25 cellular contexts compared by ENCODE assay signal in genomic region chr10:43353495-43354324, GRCh38. TPM values are rescaled to one million over a fixed set of nuclear protein-coding genes. Genes with fewer than 3 reads are reported as not detected.
DNase-seq lines count a peak whose midpoint lies in the region; ATAC-seq and TF ChIP-seq lines count a peak whose summit lies in the region.
"Had no signal": no experiment of that assay in that cellular context is flagged by ENCODE, and none has a peak within 500 bp of the region (broad histone marks: within the 10 kb centered on the region; RNA-seq: fewer than 3 reads in every experiment).

No MANE protein-coding gene starts in this region.

- H3K79me2 ChIP-seq in GM23338 (replicated peaks; ENCODE audit: insufficient read depth) (no peaks in the 10 kb centered on the region), OCI-LY7 (ENCODE audit: insufficient read depth, low read depth, low read length) (no peaks in the 10 kb centered on the region)

- H2AFZ ChIP-seq in GM23338, result no peak overlapping the region
- H2AFZ ChIP-seq in neuron (ENCODE audit: low read depth, low read length), result peak overlapping the region; percentile 5
- H2AFZ ChIP-seq in OCI-LY7 (ENCODE audit: low read length), result no peak overlapping the region

- peaks cover 17% of the 10 kb centered on the region for H3K4me1 ChIP-seq in GM23338 (ENCODE audit: insufficient read depth)
- H3K4me1 ChIP-seq in neuron (ENCODE audit: insufficient read depth, low read length), result peaks cover 13% of the 10 kb centered on the region
- peaks cover under 1% of the 10 kb centered on the region for H3K4me1 ChIP-seq in OCI-LY7 (ENCODE audit: insufficient read depth, low read length, poor library complexity, severe bottlenecking)
- H3K4me1 ChIP-seq: BE2C, psoas muscle, SJSA1 had no signal

- DNase-seq in GM23338 (ENCODE audit: low spot score) (no peak), NCI-H146 (lab: John Stamatoyannopoulos, UW) (peak; percentile 32), A172 (ENCODE audit: low spot score) (no peak), OCI-LY7 (ENCODE audit: low spot score) (no peak), SK-N-DZ (ENCODE audit: low spot score) (no peak)
- DNase-seq: activated CD4-positive, alpha-beta T cell treated with anti-CD3 and anti-CD28 coated beads, Interleukin-2, amount 50 U/mL, for 4 hours; activated T-cell treated with anti-CD3 and anti-CD28 coated beads, Interleukin-2, amount 50 U/mL, for 1 hour; dermis blood vessel endothelial cell; GF-D8; immature natural killer cell; NCI-H1105; NCI-H446 treated with DMSO at 0.1 percent for 48 hours; thyroid gland had no signal

- 0 out of 2 replicates have a peak overlapping the region, but pooled peaks have one; percentile 59 for H3K4me2 ChIP-seq in GM23338
- H3K4me2 ChIP-seq in OCI-LY7 (ENCODE audit: low read length), result no peak overlapping the region
- H3K4me2 ChIP-seq: smooth muscle cell had no signal

- no peak overlapping the region for H3K27ac Mint-ChIP-seq in GM23338
- H3K27ac Mint-ChIP-seq: activated naive CD4-positive, alpha-beta T cell treated with anti-CD3 and anti-CD28 coated beads, Interleukin-2, amount 50 U/mL, for 72 hours; immature natural killer cell had no signal

- intact Hi-C loops in OCI-LY7 (cut with micrococcal nuclease; ENCODE audit: unreplicated experiment), result no loop called here

- ATAC-seq in GM23338, result no peak
- ATAC-seq in HG03469 (IDR thresholded peaks at IDR 0.05; ENCODE audit: unreplicated experiment), result no peak
- ATAC-seq: activated naive CD4-positive, alpha-beta T cell treated with anti-CD3 and anti-CD28 coated beads, Interleukin-2, amount 50 U/mL, for 72 hours; psoas muscle had no signal

- H3K9me2 ChIP-seq in GM23338 (ENCODE audit: insufficient read depth) (no peaks in the 10 kb centered on the region), OCI-LY7 (ENCODE audit: insufficient read depth, low read length) (no peaks in the 10 kb centered on the region)

- H3K27me3 ChIP-seq in GM23338 (ENCODE audit: insufficient read depth) (no peaks in the 10 kb centered on the region), neuron (ENCODE audit: insufficient read depth, low read length) (no peaks in the 10 kb centered on the region)
- H3K27me3 ChIP-seq: BE2C had no signal

- H3K9me3 Mint-ChIP-seq in GM23338, result no peaks in the 10 kb centered on the region
- H3K9me3 Mint-ChIP-seq: activated naive CD4-positive, alpha-beta T cell treated with anti-CD3 and anti-CD28 coated beads, Interleukin-2, amount 50 U/mL, for 72 hours; immature natural killer cell had no signal

- H3K4me3 ChIP-seq in GM23338 (no peak overlapping the region), neuron (ENCODE audit: low read length) (no peak overlapping the region), OCI-LY7 (ENCODE audit: low read depth, low read length, poor library complexity, severe bottlenecking) (no peak overlapping the region)
- H3K4me3 ChIP-seq: lung, psoas muscle, SJSA1, smooth muscle cell, thyroid gland had no signal

- H4K20me1 ChIP-seq in GM23338 (replicated peaks; ENCODE audit: insufficient read depth), result no peaks in the 10 kb centered on the region
- no peaks in the 10 kb centered on the region for H4K20me1 ChIP-seq in OCI-LY7 (ENCODE audit: insufficient read depth, low read length)

- no peak overlapping the region for H3K27ac ChIP-seq in GM23338 (ENCODE audit: low read depth)
- peak overlapping the region; percentile 74 for H3K27ac ChIP-seq in angular gyrus (ENCODE audit: low read depth, low read length)
- H3K27ac ChIP-seq in OCI-LY7 (ENCODE audit: low read depth, low read length, poor library complexity, severe bottlenecking), result no peak overlapping the region
- H3K27ac ChIP-seq: HL-60, psoas muscle, SJSA1, thyroid gland had no signal

- no peaks in the 10 kb centered on the region for H3K9me3 ChIP-seq in neuron (ENCODE audit: low read length)
- H3K9me3 ChIP-seq in OCI-LY7 (ENCODE audit: low read length), result no peaks in the 10 kb centered on the region
- H3K9me3 ChIP-seq: BE2C, psoas muscle, SJSA1, thyroid gland had no signal

- peaks cover 5% of the 10 kb centered on the region for H3K27me3 Mint-ChIP-seq in GM23338 (ENCODE audit: insufficient read depth, low read depth, poor library complexity)

- POLR2A ChIA-PET in OCI-LY7 (lab: Charles Lee), result interaction anchor here (0.9 to 1.0 kb wide), 2 partner anchors 56 to 139 kb away, joined by 3 read pairs; no protein-coding TSS in a partner anchor

- no peak overlapping the region for H3K4me3 Mint-ChIP-seq in GM23338
- H3K4me3 Mint-ChIP-seq: immature natural killer cell had no signal

- no peaks in the 10 kb centered on the region for H3K36me3 Mint-ChIP-seq in GM23338 (ENCODE audit: low read depth)
- H3K36me3 Mint-ChIP-seq: activated naive CD4-positive, alpha-beta T cell treated with anti-CD3 and anti-CD28 coated beads, Interleukin-2, amount 50 U/mL, for 72 hours had no signal

- H3K4me1 Mint-ChIP-seq in GM23338, result peaks cover 18% of the 10 kb centered on the region

- no TSS peak for BruUV-seq in OCI-LY7 (replicated peaks; lab: Mats Ljungman, UMichigan)

- H3F3A ChIP-seq in GM23338 (replicated peaks; ENCODE audit: low read depth), result no peaks in the 10 kb centered on the region

- CTCF ChIA-PET in OCI-LY7 (lab: Charles Lee; ENCODE audit: unreplicated experiment), result no interaction called here

- no peaks in the 10 kb centered on the region for H3K36me3 ChIP-seq in GM23338 (ENCODE audit: insufficient read depth)
- no peaks in the 10 kb centered on the region for H3K36me3 ChIP-seq in neuron (ENCODE audit: insufficient read depth, low read length)
- H3K36me3 ChIP-seq in OCI-LY7 (ENCODE audit: insufficient read depth, low read length), result no peaks in the 10 kb centered on the region
- H3K36me3 ChIP-seq: BE2C, SJSA1, thyroid gland had no signal

- no peak for TF ChIP-seq CTCF in GM23338 (conservative IDR thresholded peaks at IDR 0.05; ENCODE audit: low read depth in 2 of 2)
- TF ChIP-seq CTCF in OCI-LY7 (conservative IDR thresholded peaks at IDR 0.05; ENCODE audit: low read length), result no peak

TF ChIP-seq in GM23338, 12 proteins besides CTCF, POLR2A, EP300 and RAD21:
- TF ChIP-seq EZH2 (IDR thresholded peaks at IDR 0.05; ENCODE audit: low read depth, unreplicated experiment) (no peak), ZNF331 (CRISPR knock-in tag; IDR thresholded peaks at IDR 0.05; ENCODE audit: low read depth) (no peak), JUNB (IDR thresholded peaks at IDR 0.05; ENCODE audit: unreplicated experiment) (no peak), CREB1 (CRISPR knock-in tag; IDR thresholded peaks at IDR 0.05; ENCODE audit: low read depth) (no peak), ETS1 (IDR thresholded peaks at IDR 0.05) (no peak)

RNA-seq across cellular contexts. Expression of gene FXYD4, which starts 17.7 kb away (rescaled TPM):
- total RNA-seq in GM23338 (2014; rRNA removed; shearing (Covaris generic)), result not detected in 2 replicates
- polyA plus RNA-seq in GM23338 (2016; fragmentation: Nextera tagmentation; extraction: Ambion mirVana), result not detected in 2 replicates
- total RNA-seq in A172 (2014; rRNA removed; shearing (Covaris generic)), result not detected in 2 replicates
- not detected in 2 replicates for total RNA-seq in OCI-LY7 (2014; rRNA removed; shearing (Covaris generic))
- total RNA-seq in OCI-LY7 (2022), result not detected in 2 replicates
- polyA plus RNA-seq in SK-N-DZ (2014; cell fraction: cytosol; rRNA removed), result not detected in 2 replicates
- not detected in 2 replicates for polyA plus RNA-seq in SK-N-DZ (2014; cell fraction: nucleus; rRNA removed)
- total RNA-seq: activated naive CD4-positive, alpha-beta T cell treated with anti-CD3 and anti-CD28 coated beads, Interleukin-2, amount 50 U/mL, for 72 hours; bronchial epithelial cell; dermis blood vessel endothelial cell; SJSA1; smooth muscle cell; thyroid gland had no signal
- polyA plus RNA-seq: esophagus, immature natural killer cell, smooth muscle cell had no signal

RNA-seq across cellular contexts. Expression of gene HNRNPF, which starts 55.3 kb away (rescaled TPM):
- 346 and 378 TPM in 2 replicates for total RNA-seq in GM23338 (2014; rRNA removed; shearing (Covaris generic))
- polyA plus RNA-seq in GM23338 (2016; fragmentation: Nextera tagmentation; extraction: Ambion mirVana), result 197 and 210 TPM in 2 replicates
- total RNA-seq in A172 (2014; rRNA removed; shearing (Covaris generic)), result 328 and 348 TPM in 2 replicates
- total RNA-seq in OCI-LY7 (2014; rRNA removed; shearing (Covaris generic)), result 280 and 354 TPM in 2 replicates
- 286 and 340 TPM in 2 replicates for total RNA-seq in OCI-LY7 (2022)
- polyA plus RNA-seq in SK-N-DZ (2014; cell fraction: cytosol; rRNA removed), result 164 and 165 TPM in 2 replicates
- polyA plus RNA-seq in SK-N-DZ (2014; cell fraction: nucleus; rRNA removed), result 49.1 and 84.0 TPM in 2 replicates
